In the genomic region with DNA sequence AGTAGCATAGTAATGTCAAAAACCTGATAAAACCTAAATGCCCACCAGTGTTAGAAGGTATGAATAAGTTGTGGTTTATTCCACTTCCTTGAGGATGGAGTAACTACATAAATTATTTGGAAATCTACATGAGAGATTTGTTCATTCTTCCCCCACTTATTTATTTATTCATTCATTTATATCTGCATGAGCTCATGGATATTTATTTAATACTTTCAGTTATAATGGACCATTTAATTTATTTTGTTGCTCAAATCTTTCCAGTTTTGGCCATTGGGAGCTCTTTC, we compare ENCODE assay signal across 15 cellular contexts.
DNase-seq lines count a peak whose midpoint lies in the region; ATAC-seq and TF ChIP-seq lines count a peak whose summit lies in the region.
"Had no signal": no experiment of that assay in that cellular context is flagged by ENCODE, and none has a peak within 500 bp of the region (broad histone marks: within the 10 kb centered on the region; RNA-seq: fewer than 3 reads in every experiment).

No MANE protein-coding gene starts in this region.

- H3K23ac ChIP-seq in IMR-90 (ENCODE audit: low read depth, low read length), result no peak overlapping the region

- no peak for TF ChIP-seq RAD21 in IMR-90 (IDR thresholded peaks at IDR 0.05; ENCODE audit: low read length)

- H2AFZ ChIP-seq in IMR-90 (replicated peaks; ENCODE audit: low read length, poor library complexity), result no peak overlapping the region
- no peak overlapping the region for H2AFZ ChIP-seq in fibroblast of lung (ENCODE audit: low read length)
- H2AFZ ChIP-seq in smooth muscle cell (ENCODE audit: low read depth), result no peak overlapping the region

- H2AK5ac ChIP-seq in IMR-90 (ENCODE audit: low read depth, low read length), result no peak overlapping the region

- H3K4me1 ChIP-seq in IMR-90 (ENCODE audit: control insufficient read depth, insufficient read depth, low read length) (peaks cover 9% of the 10 kb centered on the region), RWPE2 (ENCODE audit: insufficient read depth, poor library complexity, severe bottlenecking) (peaks cover 33% of the 10 kb centered on the region), fibroblast of lung (ENCODE audit: control insufficient read depth, extremely low read depth, insufficient read depth, low read length) (no peaks in the 10 kb centered on the region), smooth muscle cell (ENCODE audit: low read depth) (peaks cover 31% of the 10 kb centered on the region)

- H3K4me3 ChIP-seq in IMR-90 (ENCODE audit: insufficient read depth, low read depth, low read length), result no peak overlapping the region
- H3K4me3 ChIP-seq in RWPE2 (ENCODE audit: severe bottlenecking), result no peak overlapping the region
- H3K4me3 ChIP-seq in fibroblast of lung (replicated peaks in 1 of 4; ENCODE audit: control extremely low read depth in 1 of 4, insufficient read depth in 1 of 4, low read depth in 3 of 4, low read length in 4 of 4), result no peak overlapping the region
- H3K4me3 ChIP-seq in smooth muscle cell, result no peak overlapping the region
- H3K4me3 ChIP-seq: BLaER1 treated with 17β-estradiol and CSF1 and Interleukin-3, amounts not matched to agents 10 nM and 100 nM had no signal

- H4K8ac ChIP-seq in IMR-90 (ENCODE audit: low read depth in 2 of 2, low read length in 2 of 2), result 0 out of 4 replicates have a peak overlapping the region, but pooled peaks of 1 of the 2 experiments have one; percentile 20

- H3K9ac ChIP-seq in IMR-90 (ENCODE audit: low read depth, low read length) (no peak overlapping the region), fibroblast of lung (ENCODE audit: insufficient read depth, low read length) (no peak overlapping the region), smooth muscle cell (ENCODE audit: low read depth) (peak overlapping the region; percentile 45)
- H3K9ac ChIP-seq: BLaER1 treated with 17β-estradiol and CSF1 and Interleukin-3, amounts not matched to agents 10 nM and 100 nM had no signal

- peaks cover 8% of the 10 kb centered on the region for H3F3A ChIP-seq in smooth muscle cell (ENCODE audit: low read depth)

- H2BK20ac ChIP-seq in IMR-90 (ENCODE audit: low read depth, low read length), result no peak overlapping the region

- no peak overlapping the region for H3K27ac ChIP-seq in IMR-90 (ENCODE audit: insufficient read depth, low read length)
- peak overlapping the region; percentile 80 for H3K27ac ChIP-seq in RWPE2 (ENCODE audit: poor library complexity, severe bottlenecking)
- H3K27ac ChIP-seq in fibroblast of lung (ENCODE audit: insufficient read depth, low read length), result no peak overlapping the region
- H3K27ac ChIP-seq in smooth muscle cell (ENCODE audit: low read depth), result peak overlapping the region; percentile 87
- H3K27ac ChIP-seq: BLaER1 treated with 17β-estradiol and CSF1 and Interleukin-3, amounts not matched to agents 10 nM and 100 nM had no signal

- no peaks in the 10 kb centered on the region for H3K9me3 ChIP-seq in IMR-90 (ENCODE audit: control insufficient read depth, insufficient read depth, low read length)
- H3K9me3 ChIP-seq in RWPE2 (ENCODE audit: severe bottlenecking), result no peaks in the 10 kb centered on the region
- no peaks in the 10 kb centered on the region for H3K9me3 ChIP-seq in fibroblast of lung (ENCODE audit: control insufficient read depth, insufficient read depth, low read depth, low read length)
- H3K9me3 ChIP-seq in smooth muscle cell (replicated peaks; ENCODE audit: low read depth), result no peaks in the 10 kb centered on the region

- no peaks in the 10 kb centered on the region for H3K36me3 Mint-ChIP-seq in activated T-helper 17 cell treated with anti-CD3 and anti-CD28 coated beads, Interleukin-2, amount 50 U/mL, for 72 hours (ENCODE audit: low read depth)

- dilution Hi-C loops in IMR-90 (cut with HindIII; ENCODE audit: low sequenced_read_pairs, unreplicated experiment), result no loop called here

- peak overlapping the region; percentile 67; the same call in 1 of the 2 replicates for H4K5ac ChIP-seq in IMR-90 (ENCODE audit: low read depth, low read length)

- TF ChIP-seq POLR2A in IMR-90 (IDR thresholded peaks at IDR 0.05; ENCODE audit: low read depth, low read length), result no peak

- no peaks in the 10 kb centered on the region for H4K20me1 ChIP-seq in IMR-90 (ENCODE audit: insufficient read depth, low read length)
- no peaks in the 10 kb centered on the region for H4K20me1 ChIP-seq in fibroblast of lung (ENCODE audit: control insufficient read depth, extremely low read depth, insufficient read depth, low read length)
- no peaks in the 10 kb centered on the region for H4K20me1 ChIP-seq in smooth muscle cell (ENCODE audit: low read depth)
- H4K20me1 ChIP-seq: BLaER1 treated with 17β-estradiol and CSF1 and Interleukin-3, amounts not matched to agents 10 nM and 100 nM had no signal

- TF ChIP-seq CTCF in IMR-90 (conservative IDR thresholded peaks at IDR 0.05; ENCODE audit: low read depth, low read length) (no peak), RWPE2 (IDR thresholded peaks at IDR 0.05; ENCODE audit: poor library complexity, severe bottlenecking) (no peak), fibroblast of lung (conservative IDR thresholded peaks at IDR 0.05 in 1 of 2, IDR thresholded peaks at IDR 0.05 in 1 of 2; ENCODE audit: low read depth in 1 of 2, low read length in 2 of 2) (no peak), smooth muscle cell (IDR thresholded peaks at IDR 0.05; ENCODE audit: borderline replicate concordance, insufficient read depth, poor library complexity, severe bottlenecking) (no peak)

- DNase-seq in IMR-90 (peak; percentile 52), RWPE2 (ENCODE audit: low spot score) (no peak), fibroblast of lung (ENCODE audit: low read depth in 2 of 2) (peak; percentile 47 to 60), smooth muscle cell (lab: John Stamatoyannopoulos, UW; ENCODE audit: unreplicated experiment) (no peak), foreskin melanocyte (no peak)
- no peak for DNase-seq in activated CD4-positive, alpha-beta T cell treated with anti-CD3 and anti-CD28 coated beads, Interleukin-2, amount 50 U/mL, for 4 hours
- DNase-seq: H9, NCI-H1092, NCI-H1694, NCI-H446, NCI-H748 treated with DMSO at 0.1 percent for 48 hours, SHP77 had no signal

- H3K4ac ChIP-seq in IMR-90 (ENCODE audit: low read depth, low read length), result no peak overlapping the region; the same call in 1 of the 2 replicates

- no peak overlapping the region; the same call in 1 of the 2 replicates for H3K56ac ChIP-seq in IMR-90 (ENCODE audit: extremely low read depth, insufficient read depth, low read length)

- H3K4me2 ChIP-seq in IMR-90 (ENCODE audit: low read depth, low read length) (peak overlapping the region; percentile 59; the same call in 1 of the 2 replicates), fibroblast of lung (ENCODE audit: extremely low read depth, insufficient read depth, low read length) (no peak overlapping the region), smooth muscle cell (peak overlapping the region; percentile 71)
- H3K4me2 ChIP-seq: BLaER1 treated with 17β-estradiol and CSF1 and Interleukin-3, amounts not matched to agents 10 nM and 100 nM had no signal

- in situ Hi-C loops in IMR-90 (cut with MboI; ENCODE audit: low sequenced_read_pairs), result no loop called here

- H3K18ac ChIP-seq in IMR-90 (ENCODE audit: low read depth, low read length), result peak overlapping the region; percentile 60; the same call in 1 of the 2 replicates

- H3K36me3 ChIP-seq in IMR-90 (ENCODE audit: control insufficient read depth, insufficient read depth, low read length), result no peaks in the 10 kb centered on the region
- no peaks in the 10 kb centered on the region for H3K36me3 ChIP-seq in RWPE2 (ENCODE audit: low read depth)
- no peaks in the 10 kb centered on the region for H3K36me3 ChIP-seq in fibroblast of lung (ENCODE audit: control insufficient read depth, insufficient read depth, low read length)
- H3K36me3 ChIP-seq in smooth muscle cell (ENCODE audit: low read depth), result no peaks in the 10 kb centered on the region
- H3K36me3 ChIP-seq: BLaER1 treated with 17β-estradiol and CSF1 and Interleukin-3, amounts not matched to agents 10 nM and 100 nM had no signal

- H2BK5ac ChIP-seq in IMR-90 (ENCODE audit: low read depth, low read length, poor library complexity, severe bottlenecking), result peak overlapping the region; percentile 78

- H3K79me2 ChIP-seq in fibroblast of lung (ENCODE audit: control insufficient read depth, insufficient read depth, low read length) (no peaks in the 10 kb centered on the region), smooth muscle cell (ENCODE audit: low read depth) (no peaks in the 10 kb centered on the region)

- no peaks in the 10 kb centered on the region for H3K27me3 ChIP-seq in IMR-90 (ENCODE audit: control insufficient read depth, insufficient read depth, low read length)
- no peaks in the 10 kb centered on the region for H3K27me3 ChIP-seq in RWPE2 (ENCODE audit: insufficient read depth, poor library complexity, severe bottlenecking)
- H3K27me3 ChIP-seq in fibroblast of lung (ENCODE audit: control insufficient read depth, insufficient read depth, low read length), result no peaks in the 10 kb centered on the region
- no peaks in the 10 kb centered on the region for H3K27me3 ChIP-seq in smooth muscle cell (ENCODE audit: low read depth)
- H3K27me3 ChIP-seq: BLaER1 treated with 17β-estradiol and CSF1 and Interleukin-3, amounts not matched to agents 10 nM and 100 nM had no signal

- H3K79me1 ChIP-seq in IMR-90 (ENCODE audit: low read depth in 1 of 2, low read length in 2 of 2), result no peaks in the 10 kb centered on the region

- H2BK120ac ChIP-seq in IMR-90 (ENCODE audit: low read depth, low read length), result peak overlapping the region; percentile 21; the same call in 1 of the 2 replicates

- no peaks in the 10 kb centered on the region; the same call in 1 of the 2 replicates for H3K9me1 ChIP-seq in IMR-90 (ENCODE audit: insufficient read depth, low read length)

- H2AK9ac ChIP-seq in IMR-90 (replicated peaks; ENCODE audit: low read depth, low read length, poor library complexity), result no peak overlapping the region

- no peak overlapping the region for H3K14ac ChIP-seq in IMR-90 (replicated peaks; ENCODE audit: low read depth, low read length)

- no peaks in the 10 kb centered on the region for H3K9me3 Mint-ChIP-seq in activated T-helper 17 cell treated with anti-CD3 and anti-CD28 coated beads, Interleukin-2, amount 50 U/mL, for 72 hours
- H3K9me3 Mint-ChIP-seq: H9 had no signal

- no TSS peak for BruUV-seq in IMR-90 (replicated peaks; lab: Mats Ljungman, UMichigan)

- POLR2A ChIA-PET in IMR-90 (lab: Charles Lee; ENCODE audit: unreplicated experiment), result no interaction called here

- H3K27me3 Mint-ChIP-seq in activated T-helper 17 cell treated with anti-CD3 and anti-CD28 coated beads, Interleukin-2, amount 50 U/mL, for 72 hours, result peaks cover 15% of the 10 kb centered on the region

- CTCF ChIA-PET in IMR-90 (lab: Yijun Ruan, JAX), result interaction anchor here (0.6 kb wide), 1 partner anchor 13 kb away, joined by 5 read pairs; no protein-coding TSS in a partner anchor

- H3K4me3 Mint-ChIP-seq in activated T-helper 17 cell treated with anti-CD3 and anti-CD28 coated beads, Interleukin-2, amount 50 U/mL, for 72 hours, result no peak overlapping the region
- H3K4me3 Mint-ChIP-seq: H9 had no signal

- H3K4me1 Mint-ChIP-seq in activated T-helper 17 cell treated with anti-CD3 and anti-CD28 coated beads, Interleukin-2, amount 50 U/mL, for 72 hours, result no peaks in the 10 kb centered on the region

- no peak overlapping the region for H4K91ac ChIP-seq in IMR-90 (ENCODE audit: insufficient read depth, low read depth, low read length)

- no peak overlapping the region for H3K27ac Mint-ChIP-seq in activated T-helper 17 cell treated with anti-CD3 and anti-CD28 coated beads, Interleukin-2, amount 50 U/mL, for 72 hours
- H3K27ac Mint-ChIP-seq: H9 had no signal

- ATAC-seq in IMR-90 (ENCODE audit: low read depth) (peak; percentile 64), RWPE2 (ENCODE audit: low read depth) (peak; percentile 34; the same call in 1 of the 3 replicates)
- no peak for ATAC-seq in activated T-helper 17 cell treated with anti-CD3 and anti-CD28 coated beads, Interleukin-2, amount 50 U/mL, for 72 hours (replicated peaks)
- ATAC-seq: Panc1 had no signal

- 0 out of 3 replicates have a peak overlapping the region, but pooled peaks have one; percentile 18 for H2BK15ac ChIP-seq in IMR-90 (ENCODE audit: low read depth, low read length)

- intact Hi-C loops in IMR-90 (cut with micrococcal nuclease), result loop anchor here (2.0 kb wide), 1 partner anchor 21 kb away; no protein-coding TSS in a partner anchor

Comparison
In these comparisons a context has a peak if more than half of its experiments do, and no peak if none do; other contexts are left out.
1. DNase-seq: peak in IMR-90 (single experiment) and fibroblast of lung (2 of 2); none in RWPE2 (single experiment), smooth muscle cell (single experiment), foreskin melanocyte (single experiment) and activated CD4-positive, alpha-beta T cell treated with anti-CD3 and anti-CD28 coated beads, Interleukin-2, amount 50 U/mL, for 4 hours (0 of 2).
2. H3K27ac ChIP-seq: peak in RWPE2 (single experiment) and smooth muscle cell (single experiment); none in IMR-90 (single experiment) and fibroblast of lung (single experiment).